In genomic region chr14:49769581-49770211, GRCh38 we compare ENCODE assay signal across 1 cellular context.
TF ChIP-seq lines count a peak whose summit lies in the region.

No MANE protein-coding gene starts in this region.

TF ChIP-seq in HepG2, 621 proteins besides CTCF, POLR2A, EP300 and RAD21 (continued from another document):
- no peak for TF ChIP-seq FOXP4 (CRISPR knock-in tag; IDR thresholded peaks at IDR 0.05)
- TF ChIP-seq ZSCAN25 (CRISPR knock-in tag; IDR thresholded peaks at IDR 0.05) = no peak
- TF ChIP-seq NCOA1 (CRISPR knock-in tag; IDR thresholded peaks at IDR 0.05) = 0 out of 2 replicates have a peak, but pooled peaks have one; percentile 2
- no peak for TF ChIP-seq SKIL (CRISPR knock-in tag; IDR thresholded peaks at IDR 0.05; ENCODE audit: borderline replicate concordance)
- no peak for TF ChIP-seq ZFP36L2 (CRISPR knock-in tag; IDR thresholded peaks at IDR 0.05)
- peak; percentile 14; the same call in 1 of the 2 replicates for TF ChIP-seq ZNF501 (CRISPR knock-in tag; IDR thresholded peaks at IDR 0.05)
- TF ChIP-seq ZNF878 (CRISPR knock-in tag; IDR thresholded peaks at IDR 0.05) = 0 out of 2 replicates have a peak, but pooled peaks have one; percentile 14
- no peak for TF ChIP-seq ZC3H13 (CRISPR knock-in tag; IDR thresholded peaks at IDR 0.05)
- TF ChIP-seq ZNF563 (CRISPR knock-in tag; IDR thresholded peaks at IDR 0.05) = no peak
